Comparison of ENCODE assay signal across 13 cellular contexts in genomic region chr2:58764321-58765099, GRCh38.
"Had no signal": no experiment of that assay in that cellular context is flagged by ENCODE, and none has a peak within 500 bp of the region (broad histone marks: within the 10 kb centered on the region; RNA-seq: fewer than 3 reads in every experiment).

No MANE protein-coding gene starts in this region.

- H3K4me1 ChIP-seq: ascending aorta, gastrocnemius medialis, heart right ventricle, psoas muscle, right lobe of liver, tibial artery, uterus had no signal

- H3K27ac Mint-ChIP-seq: nephron; stimulated activated effector memory CD8-positive, alpha-beta T cell treated with anti-CD3 and anti-CD28 coated beads, Interleukin-12 subunit alpha, Interleukin-12 subunit beta, amount 100 ng/mL, for 72 hours had no signal

- ATAC-seq: activated T-cell treated with anti-CD3 and anti-CD28 coated beads, Interleukin-2, amount 50 U/mL, for 4 hours; gastrocnemius medialis; heart right ventricle; psoas muscle; right lobe of liver; stimulated activated effector memory CD8-positive, alpha-beta T cell treated with anti-CD3 and anti-CD28 coated beads, Interleukin-12 subunit alpha, Interleukin-12 subunit beta, amount 100 ng/mL, for 72 hours had no signal

- H3K27me3 ChIP-seq: ascending aorta, right lobe of liver, tibial artery, uterus had no signal

- H3K36me3 ChIP-seq: ascending aorta, gastrocnemius medialis, heart right ventricle, right lobe of liver, tibial artery, uterus had no signal

- H3K4me3 Mint-ChIP-seq: activated T-cell treated with anti-CD3 and anti-CD28 coated beads, Interleukin-2, amount 50 U/mL, for 4 hours; nephron; stimulated activated effector memory CD8-positive, alpha-beta T cell treated with anti-CD3 and anti-CD28 coated beads, Interleukin-12 subunit alpha, Interleukin-12 subunit beta, amount 100 ng/mL, for 72 hours had no signal

- DNase-seq: activated CD4-positive, alpha-beta T cell treated with anti-CD3 and anti-CD28 coated beads, Interleukin-2, amount 50 U/mL, for 48 hours; activated CD4-positive, CD25-positive, alpha-beta regulatory T cell treated with anti-CD3 and anti-CD28 coated beads, Interleukin-2, amount 50 U/mL, for 72 hours; activated T-cell treated with anti-CD3 and anti-CD28 coated beads, Interleukin-2, amount 50 U/mL, for 4 hours; gastrocnemius medialis; heart right ventricle; psoas muscle; right lobe of liver; tibial artery; uterus had no signal

- H3K9me3 ChIP-seq: ascending aorta, gastrocnemius medialis, heart right ventricle, psoas muscle, right lobe of liver, tibial artery, uterus had no signal

- H3K4me3 ChIP-seq: ascending aorta, gastrocnemius medialis, heart right ventricle, psoas muscle, right lobe of liver, tibial artery, uterus had no signal

- H3K36me3 Mint-ChIP-seq: stimulated activated effector memory CD8-positive, alpha-beta T cell treated with anti-CD3 and anti-CD28 coated beads, Interleukin-12 subunit alpha, Interleukin-12 subunit beta, amount 100 ng/mL, for 72 hours had no signal

- H3K4me1 Mint-ChIP-seq: nephron; stimulated activated effector memory CD8-positive, alpha-beta T cell treated with anti-CD3 and anti-CD28 coated beads, Interleukin-12 subunit alpha, Interleukin-12 subunit beta, amount 100 ng/mL, for 72 hours had no signal

- H3K9me3 Mint-ChIP-seq: activated T-cell treated with anti-CD3 and anti-CD28 coated beads, Interleukin-2, amount 50 U/mL, for 4 hours; nephron; stimulated activated effector memory CD8-positive, alpha-beta T cell treated with anti-CD3 and anti-CD28 coated beads, Interleukin-12 subunit alpha, Interleukin-12 subunit beta, amount 100 ng/mL, for 72 hours had no signal

- H3K27ac ChIP-seq: ascending aorta, epithelial cell of prostate, gastrocnemius medialis, heart right ventricle, psoas muscle, right lobe of liver, tibial artery, uterus had no signal
